23 cellular contexts compared by ENCODE assay signal in the genomic region with DNA sequence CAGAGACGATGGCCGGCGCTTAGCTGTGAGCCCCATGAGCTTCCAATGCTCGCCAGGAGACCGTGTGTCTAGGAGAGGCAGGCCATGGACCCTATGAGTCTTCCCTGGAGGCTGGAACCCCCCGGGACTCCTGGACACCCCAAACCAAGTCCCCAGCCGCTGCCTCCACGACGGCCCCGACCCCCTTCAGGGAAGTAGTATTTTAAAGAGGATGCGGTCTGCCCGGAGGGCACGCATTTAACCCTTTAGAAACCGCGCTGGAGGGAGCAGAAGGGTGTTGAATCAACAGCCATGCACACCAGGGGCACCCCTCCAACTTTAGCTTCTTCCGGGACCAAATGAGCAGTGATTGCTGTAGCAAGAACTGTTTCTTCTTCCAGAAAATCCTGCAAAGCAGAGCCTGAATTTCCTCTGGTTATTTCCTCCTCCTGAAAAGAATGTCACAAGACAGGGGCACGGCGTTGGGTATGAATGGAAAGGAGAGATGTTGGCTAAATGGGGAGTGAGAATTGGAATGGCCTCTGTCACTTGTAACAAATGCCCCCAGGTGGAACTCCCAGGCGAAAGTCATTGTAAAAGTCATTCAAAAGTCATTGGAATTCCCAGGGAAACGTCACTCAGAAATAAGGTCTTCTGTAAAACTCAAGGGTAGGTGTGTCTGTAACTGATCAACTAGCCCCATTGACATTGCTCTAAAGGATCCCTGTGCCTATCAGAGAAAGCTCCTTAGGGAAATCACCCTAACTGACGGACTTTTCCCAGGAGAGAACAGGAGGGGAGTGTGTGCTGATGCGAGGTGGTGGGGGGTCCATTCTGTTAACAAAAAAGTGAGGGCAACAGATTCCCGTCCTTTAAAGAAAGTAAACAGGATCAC. TPM values are rescaled to one million over a fixed set of nuclear protein-coding genes. Genes with fewer than 3 reads are reported as not detected.
A peak's percentile ranks its signal among the peaks of the same experiment; 100 is the strongest.
DNase-seq lines count a peak whose midpoint lies in the region; ATAC-seq and TF ChIP-seq lines count a peak whose summit lies in the region.
"Had no signal": no experiment of that assay in that cellular context is flagged by ENCODE, and none has a peak within 500 bp of the region (broad histone marks: within the 10 kb centered on the region; RNA-seq: fewer than 3 reads in every experiment).

No MANE protein-coding gene starts in this region.

- no peak overlapping the region for H4K8ac ChIP-seq in H9 (replicated peaks; ENCODE audit: insufficient read length, low read depth, low read length)

- no peak overlapping the region for H3T11ph ChIP-seq in H9 (ENCODE audit: low read length)

- no CpG with 5 or more reads among the region's 23 CpGs for WGBS in H9 (ENCODE audit: extremely low coverage, insufficient read length, low lambda C conversion rate)

- no peak overlapping the region for H4K5ac ChIP-seq in H9 (ENCODE audit: insufficient read length, low read depth, low read length)

- H2BK15ac ChIP-seq in H9 (ENCODE audit: low read depth, low read length): no peak overlapping the region

- H4K20me1 ChIP-seq in H9 (ENCODE audit: control insufficient read depth, insufficient read depth, insufficient read length): no peaks in the 10 kb centered on the region

- CTCF ChIA-PET in WTC11 (lab: Charles Lee): interaction anchor here (1.3 to 1.4 kb wide), 2 partner anchors 380 to 395 kb away, joined by 4 to 6 read pairs; no protein-coding TSS in a partner anchor
- CTCF ChIA-PET in CD8-positive, alpha-beta T cell (lab: Charles Lee): no interaction called here

- no peak overlapping the region for H2AK5ac ChIP-seq in H9 (ENCODE audit: insufficient read length, low read length)

- H2BK5ac ChIP-seq in H9 (ENCODE audit: insufficient read length, low read length): no peak overlapping the region

- no peak overlapping the region for H2AFZ ChIP-seq in H9 (ENCODE audit: low read length)

- no peak overlapping the region for H3K9ac ChIP-seq in H9 (ENCODE audit: extremely low read depth, insufficient read length, low read length)
- H3K9ac ChIP-seq in skeletal muscle satellite cell (ENCODE audit: low read depth, low read length): peak overlapping the region; percentile 51

- ATAC-seq in WTC11 (no peak), left colon (peak; percentile 68), HG02981 (IDR thresholded peaks at IDR 0.05; ENCODE audit: unreplicated experiment) (no peak)
- no peak for ATAC-seq in CD8-positive, alpha-beta T cell
- ATAC-seq: body of pancreas, left lobe of liver had no signal

- H3K4me1 Mint-ChIP-seq in H9 (peaks cover 46 to 55% of the 10 kb centered on the region in 2 experiments), WTC11 (peaks cover 65% of the 10 kb centered on the region)
- H3K4me1 Mint-ChIP-seq in CD8-positive, alpha-beta T cell (ENCODE audit: low read depth): peaks cover 5% of the 10 kb centered on the region

- no peak overlapping the region for H2BK20ac ChIP-seq in H9 (ENCODE audit: low read depth, low read length, poor library complexity, severe bottlenecking)

- H3K27me3 ChIP-seq in H9 (ENCODE audit: insufficient read depth, low read length) (peaks cover 71% of the 10 kb centered on the region), skeletal muscle satellite cell (ENCODE audit: control insufficient read depth, insufficient read depth, low read length) (peaks cover 59% of the 10 kb centered on the region)
- peaks cover 21% of the 10 kb centered on the region for H3K27me3 ChIP-seq in CD8-positive, alpha-beta T cell (ENCODE audit: insufficient read depth, low read length)

- H3K23me2 ChIP-seq in H9 (ENCODE audit: insufficient read length, low read depth, low read length, poor library complexity, severe bottlenecking): peaks cover 25% of the 10 kb centered on the region

- H3K36me3 Mint-ChIP-seq in H9 (ENCODE audit: insufficient read depth in 1 of 3, low read depth in 3 of 3) (peaks cover 0 to 2% (median 0%) of the 10 kb centered on the region in 3 experiments; a peak in 1 of 7 replicates), WTC11 (no peaks in the 10 kb centered on the region)
- no peaks in the 10 kb centered on the region for H3K36me3 Mint-ChIP-seq in CD8-positive, alpha-beta T cell
- H3K36me3 Mint-ChIP-seq: activated naive CD8-positive, alpha-beta T cell had no signal

- no peak overlapping the region for H3K23ac ChIP-seq in H9 (ENCODE audit: insufficient read length, low read depth, low read length)

- peak overlapping the region in 1 of 2 experiments; percentile 40; a peak in 3 of 5 replicates for H3K4me3 Mint-ChIP-seq in H9
- peak overlapping the region; percentile 27 for H3K4me3 Mint-ChIP-seq in WTC11
- H3K4me3 Mint-ChIP-seq in CD8-positive, alpha-beta T cell: no peak overlapping the region
- H3K4me3 Mint-ChIP-seq: activated naive CD8-positive, alpha-beta T cell; T-helper 2 cell treated with Interferon-gamma antibody and Interleukin-4, amounts not matched to agents 5 μg/mL and 100 μg/mL, for 36 hours had no signal

- H3K18ac ChIP-seq in H9 (ENCODE audit: insufficient read length, low read depth, low read length): no peak overlapping the region

- H3K4me1 ChIP-seq in H9 (ENCODE audit: insufficient read depth, low read length) (peaks cover 19% of the 10 kb centered on the region), skeletal muscle satellite cell (ENCODE audit: control insufficient read depth, insufficient read depth, low read length) (peaks cover 18% of the 10 kb centered on the region)
- peaks cover 6% of the 10 kb centered on the region for H3K4me1 ChIP-seq in CD8-positive, alpha-beta T cell (ENCODE audit: insufficient read depth, low read length)

- H3K9me3 ChIP-seq in H9 (ENCODE audit: control insufficient read depth, low read depth, low read length) (no peaks in the 10 kb centered on the region), skeletal muscle satellite cell (replicated peaks; ENCODE audit: low read length) (no peaks in the 10 kb centered on the region)
- no peaks in the 10 kb centered on the region for H3K9me3 ChIP-seq in CD8-positive, alpha-beta T cell (ENCODE audit: low read length)
- H3K9me3 ChIP-seq: body of pancreas, MG63, right atrium auricular region had no signal

- peak overlapping the region; percentile 29 for H3K4me2 ChIP-seq in H9 (ENCODE audit: insufficient read depth, insufficient read length, low read length)
- H3K4me2 ChIP-seq in skeletal muscle satellite cell (ENCODE audit: low read length): no peak overlapping the region

- no peak overlapping the region for H2BK12ac ChIP-seq in H9 (ENCODE audit: insufficient read length, low read depth, low read length)

- H3K36me3 ChIP-seq in skeletal muscle satellite cell (ENCODE audit: insufficient read depth, low read length): no peaks in the 10 kb centered on the region
- H3K36me3 ChIP-seq in CD8-positive, alpha-beta T cell (ENCODE audit: insufficient read depth, low read length): no peaks in the 10 kb centered on the region
- H3K36me3 ChIP-seq: MG63, right atrium auricular region had no signal

- H4K91ac ChIP-seq in H9 (ENCODE audit: insufficient read length, low read depth, low read length): no peak overlapping the region

- H3K79me1 ChIP-seq in H9 (ENCODE audit: insufficient read depth, low read depth, low read length, poor library complexity, severe bottlenecking): no peaks in the 10 kb centered on the region

- no peak overlapping the region for H3K4me3 ChIP-seq in skeletal muscle satellite cell (ENCODE audit: low read length)
- no peak overlapping the region for H3K4me3 ChIP-seq in CD8-positive, alpha-beta T cell (ENCODE audit: low read depth, low read length)
- H3K4me3 ChIP-seq: body of pancreas, MG63, right atrium auricular region, SK-N-MC had no signal

- H3K14ac ChIP-seq in H9 (ENCODE audit: insufficient read depth, low read length): no peak overlapping the region

- H3K27ac ChIP-seq in H9 (ENCODE audit: insufficient read length, low read depth, low read length): no peak overlapping the region
- no peak overlapping the region for H3K27ac ChIP-seq in CD8-positive, alpha-beta T cell (ENCODE audit: low read depth, low read length)
- H3K27ac ChIP-seq: body of pancreas, right atrium auricular region, SK-N-MC had no signal

- H3K9me3 Mint-ChIP-seq in H9: peaks cover 3 to 20% of the 10 kb centered on the region in 2 experiments; a peak in 2 of 5 replicates
- H3K9me3 Mint-ChIP-seq in WTC11: no peaks in the 10 kb centered on the region
- no peaks in the 10 kb centered on the region for H3K9me3 Mint-ChIP-seq in CD8-positive, alpha-beta T cell
- H3K9me3 Mint-ChIP-seq: IgD-negative memory B cell; T-helper 2 cell treated with Interferon-gamma antibody and Interleukin-4, amounts not matched to agents 5 μg/mL and 100 μg/mL, for 36 hours had no signal

- no peak overlapping the region for H3K27ac Mint-ChIP-seq in H9
- no peak overlapping the region for H3K27ac Mint-ChIP-seq in WTC11
- no peak overlapping the region for H3K27ac Mint-ChIP-seq in CD8-positive, alpha-beta T cell
- H3K27ac Mint-ChIP-seq: activated naive CD8-positive, alpha-beta T cell; T-helper 2 cell treated with Interferon-gamma antibody and Interleukin-4, amounts not matched to agents 5 μg/mL and 100 μg/mL, for 36 hours had no signal

- POLR2A ChIA-PET in WTC11 (lab: Charles Lee): no interaction called here
- POLR2A ChIA-PET in CD8-positive, alpha-beta T cell (lab: Charles Lee): no interaction called here

- no peak overlapping the region for H3K4ac ChIP-seq in H9 (ENCODE audit: low read depth, low read length)

- H3K79me2 ChIP-seq in H9 (ENCODE audit: insufficient read depth, low read length): no peaks in the 10 kb centered on the region

- no peak for TF ChIP-seq CTCF in H9 (conservative IDR thresholded peaks at IDR 0.05)
- TF ChIP-seq CTCF in WTC11 (IDR thresholded peaks at IDR 0.05): no peak
- no peak for TF ChIP-seq CTCF in CD8-positive, alpha-beta T cell (IDR thresholded peaks at IDR 0.05)

- peaks cover 99% of the 10 kb centered on the region for H3K27me3 Mint-ChIP-seq in H9 (ENCODE audit: low read depth)
- peaks cover 89% of the 10 kb centered on the region for H3K27me3 Mint-ChIP-seq in WTC11 (ENCODE audit: low read depth)
- H3K27me3 Mint-ChIP-seq in CD8-positive, alpha-beta T cell (ENCODE audit: low read depth): peaks cover 64% of the 10 kb centered on the region

- H2BK120ac ChIP-seq in H9 (ENCODE audit: low read depth, low read length, poor library complexity, severe bottlenecking): no peak overlapping the region

- H3K56ac ChIP-seq in H9 (ENCODE audit: insufficient read length, low read depth, low read length): no peak overlapping the region

- intact Hi-C loops in left colon (cut with DNase I, micrococcal nuclease): loop anchor here in 1 of 2 donors (10.0 kb wide), 1 partner anchor 399 kb away; no protein-coding TSS in a partner anchor
- intact Hi-C loops in CD8-positive, alpha-beta T cell (cut with DNase I, micrococcal nuclease): no loop called here

- no peak for DNase-seq in H9
- peak; percentile 24 for DNase-seq in WTC11 (ENCODE audit: low spot score)
- DNase-seq in left colon: no peak
- no peak for DNase-seq in DMS79 (lab: John Stamatoyannopoulos, UW)
- DNase-seq in CD8-positive, alpha-beta T cell: no peak
- DNase-seq: activated CD8-positive, alpha-beta memory T cell treated with anti-CD3 and anti-CD28 coated beads for 24 hours; body of pancreas; GOT3; hypothalamus; MG63; NCI-H1694; NCI-H82; stimulated activated CD4-positive, alpha-beta T cell treated with anti-CD3 and anti-CD28 coated beads, Interleukin-15, amount 100 ng/mL, for 24 hours had no signal

RNA-seq across cellular contexts. Expression of gene GBX2, which starts 5.8 kb away (rescaled TPM):
- total RNA-seq in H9 (2021) (0.31 and 0.46 TPM in 2 replicates), WTC11 (2021) (15.3 to 25.6 TPM (median 19.1 TPM) in 3 replicates), left colon (not detected)
- total RNA-seq in skeletal muscle satellite cell (2012; rRNA removed): 0.22 and 0.25 TPM in 2 replicates
- total RNA-seq in CD8-positive, alpha-beta T cell: not detected
- total RNA-seq: body of pancreas, fibroblast of villous mesenchyme, left lobe of liver, right atrium auricular region, temporal lobe had no signal

Comparison
In these comparisons a context has a peak if more than half of its experiments do, and no peak if none do; other contexts are left out.
1. RNA of gene GBX2, which starts 5.8 kb away (total RNA-seq): 15.3 to 25.6 TPM in WTC11; 0.31 to 0.46 TPM in H9, not detected in left colon and not detected in CD8-positive, alpha-beta T cell; every median in the first group is over 10 times any median in the second.